ENCODE assay signal across 23 cellular contexts in genomic region chr6:147750420-147750819, GRCh38.
"Had no signal": no experiment of that assay in that cellular context is flagged by ENCODE, and none has a peak within 500 bp of the region (broad histone marks: within the 10 kb centered on the region; RNA-seq: fewer than 3 reads in every experiment).

No MANE protein-coding gene starts in this region.

- DNase-seq: activated CD4-positive, alpha-beta T cell treated with anti-CD3 and anti-CD28 coated beads for 36 hours; activated CD4-positive, CD25-positive, alpha-beta regulatory T cell; activated naive CD4-positive, alpha-beta T cell; activated naive CD8-positive, alpha-beta T cell treated with anti-CD3 and anti-CD28 coated beads for 36 hours; activated T-cell treated with anti-CD3 and anti-CD28 coated beads for 4 hours; activated T-cell treated with anti-CD3 and anti-CD28 coated beads, Interleukin-2, amount 50 U/mL, for 72 hours; adrenal gland; aorta; body of pancreas; effector memory CD4-positive, alpha-beta T cell; glutamatergic neuron; islet precursor cell; left ventricle myocardium inferior; mesendoderm; mucosa of descending colon; ovary; right lobe of liver; stimulated activated CD4-positive, alpha-beta T cell treated with anti-CD3 and anti-CD28 coated beads, Interleukin-12 subunit alpha, Interleukin-12 subunit beta, amount 100 ng/mL, for 4 hours; stimulated activated CD4-positive, alpha-beta T cell treated with anti-CD3 and anti-CD28 coated beads, Interleukin-4, amount 100 ng/mL, for 1 hour; trophoblast cell had no signal

- H3K36me3 Mint-ChIP-seq: activated naive CD8-positive, alpha-beta T cell treated with anti-CD3 and anti-CD28 coated beads for 36 hours had no signal

- H3K27ac Mint-ChIP-seq: activated CD4-positive, alpha-beta T cell treated with anti-CD3 and anti-CD28 coated beads for 36 hours; activated naive CD8-positive, alpha-beta T cell treated with anti-CD3 and anti-CD28 coated beads for 36 hours; nephron; progenitor cell of endocrine pancreas; stimulated activated naive CD8-positive, alpha-beta T cell treated with anti-CD3 and anti-CD28 coated beads, Interleukin-15, Interleukin-2, amounts not matched to agents 100 ng/mL and 50 ng/mL, for 24 hours had no signal

- ATAC-seq: activated CD4-positive, alpha-beta T cell treated with anti-CD3 and anti-CD28 coated beads for 36 hours; activated T-cell treated with anti-CD3 and anti-CD28 coated beads, Interleukin-2, amount 50 U/mL, for 72 hours; body of pancreas; mucosa of descending colon; right lobe of liver had no signal

- H3K4me1 Mint-ChIP-seq: activated CD4-positive, alpha-beta T cell treated with anti-CD3 and anti-CD28 coated beads for 36 hours; activated naive CD8-positive, alpha-beta T cell treated with anti-CD3 and anti-CD28 coated beads for 36 hours; nephron had no signal

- H3K27me3 Mint-ChIP-seq: activated naive CD8-positive, alpha-beta T cell treated with anti-CD3 and anti-CD28 coated beads for 36 hours; progenitor cell of endocrine pancreas; stimulated activated naive CD8-positive, alpha-beta T cell treated with anti-CD3 and anti-CD28 coated beads, Interleukin-15, Interleukin-2, amounts not matched to agents 100 ng/mL and 50 ng/mL, for 24 hours had no signal

- H3K4me3 Mint-ChIP-seq: activated CD4-positive, alpha-beta T cell treated with anti-CD3 and anti-CD28 coated beads for 36 hours; activated naive CD8-positive, alpha-beta T cell treated with anti-CD3 and anti-CD28 coated beads for 36 hours; activated T-cell treated with anti-CD3 and anti-CD28 coated beads, Interleukin-2, amount 50 U/mL, for 72 hours; nephron; stimulated activated naive CD8-positive, alpha-beta T cell treated with anti-CD3 and anti-CD28 coated beads, Interleukin-15, Interleukin-2, amounts not matched to agents 100 ng/mL and 50 ng/mL, for 24 hours had no signal
